ENCODE assay signal across 29 cellular contexts in the genomic region with DNA sequence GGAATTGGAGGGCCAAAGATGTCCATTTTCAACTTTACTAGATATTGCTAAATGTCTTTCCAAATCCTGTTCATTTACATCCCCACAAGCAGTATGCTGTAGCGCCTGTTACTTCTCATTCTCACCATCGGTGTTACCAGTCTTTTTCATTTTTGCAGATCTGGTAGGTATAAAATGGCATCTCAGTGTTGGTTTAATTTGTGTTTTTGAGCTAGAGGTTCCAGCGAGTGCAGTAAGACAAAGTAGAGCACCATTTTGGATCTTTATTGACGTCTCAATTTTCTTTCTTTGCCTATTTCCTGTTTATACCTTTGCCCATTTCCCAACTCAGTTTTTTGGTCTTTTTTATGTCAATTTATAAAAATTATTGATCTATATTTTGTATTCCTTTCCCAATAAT.
"Had no signal": no experiment of that assay in that cellular context is flagged by ENCODE, and none has a peak within 500 bp of the region (broad histone marks: within the 10 kb centered on the region; RNA-seq: fewer than 3 reads in every experiment).

No MANE protein-coding gene starts in this region.

- H2AFZ ChIP-seq: hepatocyte had no signal

- H3K36me3 ChIP-seq: colonic mucosa had no signal

- H3K4me1 ChIP-seq: body of pancreas, colonic mucosa, esophagus squamous epithelium had no signal

- FAIRE-seq: endothelial cell of umbilical vein had no signal

- H3K9me3 ChIP-seq: body of pancreas, colonic mucosa, esophagus squamous epithelium, gastroesophageal sphincter had no signal

- DNase-seq: activated B cell treated with CpG ODN at 0.5 μM for 24 hours; activated CD4-positive, alpha-beta T cell treated with anti-CD3 and anti-CD28 coated beads for 48 hours; activated CD4-positive, alpha-beta T cell treated with anti-CD3 and anti-CD28 coated beads, Interleukin-2, amount 50 U/mL, for 1 hour; activated CD4-positive, alpha-beta T cell treated with anti-CD3 and anti-CD28 coated beads, Interleukin-2, amount 50 U/mL, for 48 hours; activated CD8-positive, alpha-beta memory T cell treated with anti-CD3 and anti-CD28 coated beads for 24 hours; activated CD8-positive, alpha-beta T cell treated with anti-CD3 and anti-CD28 coated beads for 36 hours; activated effector memory CD4-positive, alpha-beta T cell treated with Interleukin-2 at 50 U/mL for 16 hours; activated gamma-delta T cell treated with Interleukin-2 at 50 U/mL for 16 hours; activated naive CD4-positive, alpha-beta T cell treated with anti-CD3 and anti-CD28 coated beads, Interleukin-2, amount 50 U/mL, for 16 hours; activated naive CD4-positive, alpha-beta T cell treated with Interleukin-2 at 50 U/mL for 16 hours; activated T-cell treated with anti-CD3 and anti-CD28 coated beads, Interleukin-2, amount 50 U/mL, for 4 hours; amniotic stem cell; anterior cingulate cortex; body of pancreas; central memory CD4-positive, alpha-beta T cell; cerebellar nuclear complex; colonic mucosa; effector CD8-positive, alpha-beta T cell; esophagus squamous epithelium; foreskin melanocyte; heart right ventricle; T1000; WERI-Rb-1 had no signal

- H3K27me3 ChIP-seq: body of pancreas, colonic mucosa, esophagus squamous epithelium, gastroesophageal sphincter, heart right ventricle, hepatocyte had no signal

- H3K27ac ChIP-seq: body of pancreas, colonic mucosa, epithelial cell of prostate, esophagus squamous epithelium, gastroesophageal sphincter, heart right ventricle, hepatocyte, WERI-Rb-1 had no signal

- H3K4me3 ChIP-seq: body of pancreas, colonic mucosa, esophagus squamous epithelium, gastroesophageal sphincter, heart right ventricle, hepatocyte had no signal

- H3K79me2 ChIP-seq: hepatocyte had no signal

- H3K4me2 ChIP-seq: hepatocyte had no signal

- ATAC-seq: activated CD4-positive, CD25-positive, alpha-beta regulatory T cell treated with anti-CD3 and anti-CD28 coated beads, Interleukin-2, amount 50 U/mL, for 24 hours; activated CD8-positive, alpha-beta T cell treated with anti-CD3 and anti-CD28 coated beads for 36 hours; activated T-cell treated with anti-CD3 and anti-CD28 coated beads, Interleukin-2, amount 50 U/mL, for 4 hours; activated T-helper 17 cell treated with anti-CD3 and anti-CD28 coated beads, Interleukin-2, amount 50 U/mL, for 72 hours; body of pancreas; gastroesophageal sphincter; heart right ventricle had no signal
